In genomic region chr5:19577882-19578281, GRCh38 we compare ENCODE assay signal across 22 cellular contexts.
DNase-seq lines count a peak whose midpoint lies in the region; ATAC-seq, FAIRE-seq and TF ChIP-seq lines count a peak whose summit lies in the region.
"Had no signal": no experiment of that assay in that cellular context is flagged by ENCODE, and none has a peak within 500 bp of the region (broad histone marks: within the 10 kb centered on the region; RNA-seq: fewer than 3 reads in every experiment).

No MANE protein-coding gene starts in this region.

- H3K4me1 ChIP-seq in Panc1 (ENCODE audit: control insufficient read depth, insufficient read depth, low read length), result no peaks in the 10 kb centered on the region
- no peaks in the 10 kb centered on the region for H3K4me1 ChIP-seq in mesenchymal stem cell (ENCODE audit: control insufficient read depth, insufficient read depth, low read depth, low read length)
- no peaks in the 10 kb centered on the region for H3K4me1 ChIP-seq in mucosa of descending colon (ENCODE audit: low read depth)
- H3K4me1 ChIP-seq: A549 had no signal

- no peak overlapping the region for H3K18ac ChIP-seq in mesenchymal stem cell (ENCODE audit: low read depth in 1 of 2, low read length in 2 of 2)

- no peak overlapping the region for H2AK5ac ChIP-seq in mesenchymal stem cell (ENCODE audit: low read length, severe bottlenecking)

- 0 out of 2 replicates have a peak overlapping the region, but pooled peaks have one; percentile 2 for H3K27ac ChIP-seq in Panc1 (ENCODE audit: low read length)
- H3K27ac ChIP-seq in mesenchymal stem cell (ENCODE audit: low read length, poor library complexity, severe bottlenecking), result no peak overlapping the region
- H3K27ac ChIP-seq: A549, GM23248, PC-9, RWPE1 had no signal

- TF ChIP-seq CTCF in Panc1 (IDR thresholded peaks at IDR 0.05) (no peak), bronchial epithelial cell (IDR thresholded peaks at IDR 0.05; ENCODE audit: insufficient read depth, low read length, severe bottlenecking) (no peak), mucosa of descending colon (IDR thresholded peaks at IDR 0.05) (no peak)

- in situ Hi-C loops in Panc1 (cut with HindIII; ENCODE audit: low pct_unique_long_range_greater_than_20kb, low sequenced_read_pairs), result no loop called here

- no peaks in the 10 kb centered on the region for H3K79me1 ChIP-seq in mesenchymal stem cell (replicated peaks; ENCODE audit: low read length, poor library complexity, severe bottlenecking)

- no peak overlapping the region for H2BK12ac ChIP-seq in mesenchymal stem cell (ENCODE audit: low read length in 2 of 2)

- no TSS peak for BruUV-seq in Panc1 (replicated peaks; lab: Mats Ljungman, UMichigan)

- no peak overlapping the region for H2BK15ac ChIP-seq in mesenchymal stem cell (ENCODE audit: low read depth, poor library complexity, severe bottlenecking)

- POLR2A ChIA-PET in Panc1 (lab: Charles Lee), result no interaction called here

- FAIRE-seq in GM12891 (lab: Jason Lieb, UNC) (no peak), bronchial epithelial cell (lab: Jason Lieb, UNC) (peak; percentile 68)
- FAIRE-seq: A549 had no signal

- peak overlapping the region; percentile 4 for H2AFZ ChIP-seq in mesenchymal stem cell (ENCODE audit: low read depth, low read length)
- H2AFZ ChIP-seq: GM23248, PC-9 had no signal

- 65% methylated on average over 3 of the region's 3 CpGs for WGBS in mesenchymal stem cell

- no peak for DNase-seq in GM12891 (ENCODE audit: insufficient read length, low spot score)
- no peak for DNase-seq in Panc1 (ENCODE audit: low read depth, low spot score)
- DNase-seq in bronchial epithelial cell (ENCODE audit: low read depth), result no peak
- DNase-seq in mesenchymal stem cell, result no peak
- DNase-seq in mucosa of descending colon, result no peak
- no peak for DNase-seq in activated CD4-positive, alpha-beta T cell treated with anti-CD3 and anti-CD28 coated beads for 1 hour
- DNase-seq in NCI-H1048 (lab: John Stamatoyannopoulos, UW), result no peak
- DNase-seq: DMS53, GM23248, IMR-90, NCI-H1105 treated with DMSO at 0.1 percent for 48 hours, NCI-H1694, NCI-H2081 treated with DMSO at 0.1 percent for 48 hours, NCI-H2171 treated with DMSO at 0.1 percent for 48 hours, NCI-H524 treated with DMSO at 0.1 percent for 48 hours, PC-9, SIG-M5, SK-N-SH had no signal

- H3K9me3 ChIP-seq in Panc1 (ENCODE audit: control insufficient read depth, insufficient read depth, low read depth, low read length) (no peaks in the 10 kb centered on the region), mesenchymal stem cell (ENCODE audit: control insufficient read depth, low read length) (no peaks in the 10 kb centered on the region), mucosa of descending colon (peaks cover 2% of the 10 kb centered on the region)
- H3K9me3 ChIP-seq: A549, SK-N-SH had no signal

- ATAC-seq in Panc1 (no peak), mucosa of descending colon (no peak), HG02571 (IDR thresholded peaks at IDR 0.05; ENCODE audit: unreplicated experiment) (no peak)
- ATAC-seq: A549, HCT116 had no signal

- no peak overlapping the region for H2BK120ac ChIP-seq in mesenchymal stem cell (ENCODE audit: low read depth, low read length)

- H3K14ac ChIP-seq in mesenchymal stem cell (ENCODE audit: low read length in 2 of 2), result no peak overlapping the region

- intact Hi-C loops in Panc1 (cut with micrococcal nuclease; ENCODE audit: unreplicated experiment) (no loop called here), mucosa of descending colon (cut with DNase I, micrococcal nuclease) (no loop called here)

- H3K27me3 ChIP-seq in Panc1 (ENCODE audit: control insufficient read depth, insufficient read depth, low read length) (no peaks in the 10 kb centered on the region), bronchial epithelial cell (ENCODE audit: control insufficient read depth, insufficient read depth, low read length) (no peaks in the 10 kb centered on the region), mesenchymal stem cell (ENCODE audit: control insufficient read depth in 1 of 2, insufficient read depth in 1 of 2, low read length in 2 of 2) (no peaks in the 10 kb centered on the region)

- H3K23ac ChIP-seq in mesenchymal stem cell (ENCODE audit: low read length in 2 of 2), result no peak overlapping the region

- TF ChIP-seq POLR2A in GM12891 (IDR thresholded peaks at IDR 0.05; ENCODE audit: low read depth, low read length), result no peak

- H3K9ac ChIP-seq in mesenchymal stem cell (ENCODE audit: low read length), result no peak overlapping the region
- H3K9ac ChIP-seq: GM23248, SK-N-SH had no signal

- H3K4me2 ChIP-seq in mesenchymal stem cell (ENCODE audit: low read length, poor library complexity, severe bottlenecking), result no peak overlapping the region
- H3K4me2 ChIP-seq: A549, PC-9, SK-N-SH had no signal

- H3K4me3 ChIP-seq in Panc1 (ENCODE audit: low read depth in 2 of 2, low read length in 2 of 2), result no peak overlapping the region
- H3K4me3 ChIP-seq in bronchial epithelial cell (ENCODE audit: low read depth, low read length), result no peak overlapping the region
- H3K4me3 ChIP-seq in mesenchymal stem cell (ENCODE audit: insufficient read depth in 1 of 2, low read depth in 1 of 2, low read length in 2 of 2), result no peak overlapping the region
- H3K4me3 ChIP-seq in mucosa of descending colon, result no peak overlapping the region
- H3K4me3 ChIP-seq: A549, GM23248, PC-9 had no signal

- H3K36me3 ChIP-seq in Panc1 (ENCODE audit: control insufficient read depth, insufficient read depth, low read length) (no peaks in the 10 kb centered on the region), bronchial epithelial cell (ENCODE audit: control insufficient read depth, insufficient read depth, low read length) (no peaks in the 10 kb centered on the region), mesenchymal stem cell (ENCODE audit: control insufficient read depth in 1 of 2, insufficient read depth in 2 of 2, low read depth in 1 of 2, low read length in 2 of 2) (no peaks in the 10 kb centered on the region), mucosa of descending colon (ENCODE audit: low read depth) (no peaks in the 10 kb centered on the region)

- H3K4ac ChIP-seq in mesenchymal stem cell (ENCODE audit: low read depth in 1 of 2, low read length in 2 of 2), result no peak overlapping the region

- CTCF ChIA-PET in Panc1 (lab: Charles Lee), result no interaction called here

- no peak overlapping the region for H4K8ac ChIP-seq in mesenchymal stem cell (ENCODE audit: low read length)

- no peak overlapping the region for H4K91ac ChIP-seq in mesenchymal stem cell (ENCODE audit: low read length)

- no peak overlapping the region for H2BK5ac ChIP-seq in mesenchymal stem cell (ENCODE audit: low read depth, low read length, poor library complexity, severe bottlenecking)

TF ChIP-seq in GM12891, 5 proteins besides CTCF, POLR2A, EP300 and RAD21:
- TF ChIP-seq SPI1 (IDR thresholded peaks at IDR 0.05; ENCODE audit: low read depth, low read length) (peak; percentile 59), POLR2AphosphoS5 (IDR thresholded peaks at IDR 0.05; ENCODE audit: low read depth, low read length) (no peak)
